In the genomic region with DNA sequence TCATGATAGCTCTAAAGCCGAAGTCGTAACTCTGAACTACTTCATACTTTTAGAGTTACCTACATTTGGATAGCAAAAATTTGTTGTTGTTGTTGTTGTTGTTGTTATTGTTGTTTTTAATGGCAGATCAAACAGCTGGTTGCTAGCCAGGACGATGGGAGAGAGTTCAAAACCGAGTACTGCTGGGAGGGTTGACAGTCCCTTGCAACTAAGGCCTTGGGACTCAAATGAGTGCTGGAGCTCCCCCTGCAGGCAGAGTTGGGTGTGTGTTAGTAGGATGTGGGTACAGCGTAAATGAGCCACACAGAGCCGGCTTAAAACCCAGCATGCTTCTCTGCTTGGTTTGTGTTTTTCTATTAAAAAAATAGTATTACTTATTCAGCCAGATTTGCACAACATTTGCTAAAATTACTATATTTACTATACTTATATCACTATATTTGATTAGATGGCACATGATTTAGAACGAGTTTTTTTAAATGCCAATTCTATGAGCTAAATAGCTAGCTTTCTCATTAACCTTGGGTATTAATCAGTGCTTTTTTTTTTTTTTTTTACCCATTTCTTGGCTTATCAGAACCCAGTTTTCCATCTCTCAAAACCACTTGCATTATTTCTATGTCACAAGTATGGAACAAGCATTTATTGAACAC, we compare ENCODE assay signal across 1 cellular context.
TF ChIP-seq lines count a peak whose summit lies in the region.

No MANE protein-coding gene starts in this region.

TF ChIP-seq in H1, 55 proteins besides CTCF, POLR2A, EP300 and RAD21 (continued from another document):
- TF ChIP-seq TBP (IDR thresholded peaks at IDR 0.05; ENCODE audit: low read depth, low read length) = peak; percentile 25; the same call in 1 of the 2 replicates
- TF ChIP-seq SIRT6 (IDR thresholded peaks at IDR 0.05; ENCODE audit: low read length) = no peak
- TF ChIP-seq SIN3A (conservative IDR thresholded peaks at IDR 0.05 in 1 of 2, IDR thresholded peaks at IDR 0.05 in 1 of 2; ENCODE audit: low read depth in 1 of 2, low read length in 2 of 2) = 0 out of 4 replicates have a peak, but pooled peaks of 1 of the 2 experiments have one; percentile 32
